8 cellular contexts compared by ENCODE assay signal in genomic region chr17:47188266-47188665, GRCh38. TPM values are rescaled to one million over a fixed set of nuclear protein-coding genes. Genes with fewer than 3 reads are reported as not detected.
DNase-seq lines count a peak whose midpoint lies in the region; ATAC-seq and TF ChIP-seq lines count a peak whose summit lies in the region.

No MANE protein-coding gene starts in this region.

- no peak for ATAC-seq in HG03045 (IDR thresholded peaks at IDR 0.05; ENCODE audit: unreplicated experiment)

- H3K9me3 ChIP-seq in suprapubic skin: no peaks in the 10 kb centered on the region

- no peaks in the 10 kb centered on the region for H3K36me3 ChIP-seq in suprapubic skin

- TF ChIP-seq POLR2A in suprapubic skin (IDR thresholded peaks at IDR 0.05): no peak

- TF ChIP-seq CTCF in suprapubic skin (IDR thresholded peaks at IDR 0.05): no peak

- H3K27ac ChIP-seq in suprapubic skin: peak overlapping the region; percentile 94

- peaks cover 43% of the 10 kb centered on the region for H3K4me1 ChIP-seq in suprapubic skin

- TF ChIP-seq EP300 in suprapubic skin (IDR thresholded peaks at IDR 0.05): no peak

- 2% methylated on average over 6 of the region's 6 CpGs for WGBS in suprapubic skin

- peak overlapping the region; percentile 86 for H3K4me3 ChIP-seq in suprapubic skin

- DNase-seq in NCI-H446 (lab: John Stamatoyannopoulos, UW) (peak; percentile 12 to 22), NCI-H446 treated with DMSO at 0.1 percent for 48 hours (lab: John Stamatoyannopoulos, UW) (no peak), NCI-H526 treated with DMSO at 0.1 percent for 48 hours (lab: John Stamatoyannopoulos, UW) (peak; percentile 57), T47D (ENCODE audit: low read depth in 1 of 2, low spot score in 1 of 2) (peak; percentile 13 to 16), kidney tubule cell (ENCODE audit: low spot score) (peak; percentile 36), suprapubic skin (ENCODE audit: low spot score in 2 of 2) (no peak), ecto neural progenitor cell (ENCODE audit: low spot score) (no peak)

- in situ Hi-C loops in T47D (cut with HindIII; ENCODE audit: low pct_unique_long_range_greater_than_20kb, low sequenced_read_pairs): no loop called here

- H3K27me3 ChIP-seq in suprapubic skin: no peaks in the 10 kb centered on the region

RNA-seq across cellular contexts. Expression of gene CDC27, which starts 0.8 kb away (rescaled TPM):
- total RNA-seq in suprapubic skin: 10 to 100 TPM; 45.1 to 66.6 (median 52.1) TPM

RNA-seq across cellular contexts. Expression of gene MYL4, which starts 20.9 kb away (rescaled TPM):
- not detected for total RNA-seq in suprapubic skin

Comparison
In these comparisons a context has a peak if more than half of its experiments do, and no peak if none do; other contexts are left out.
1. DNase-seq: peak in NCI-H446 (2 of 2), NCI-H526 treated with DMSO at 0.1 percent for 48 hours (single experiment), T47D (2 of 2) and kidney tubule cell (single experiment); none in NCI-H446 treated with DMSO at 0.1 percent for 48 hours (single experiment), suprapubic skin (0 of 2) and ecto neural progenitor cell (single experiment).